6 cellular contexts compared by ENCODE assay signal in genomic region chr4:75122424-75123014, GRCh38.
"Had no signal": no experiment of that assay in that cellular context is flagged by ENCODE, and none has a peak within 500 bp of the region (broad histone marks: within the 10 kb centered on the region; RNA-seq: fewer than 3 reads in every experiment).

No MANE protein-coding gene starts in this region.

- H3K36me3 ChIP-seq: HAP-1 had no signal

- H3K4me3 ChIP-seq: GM23248, HAP-1 had no signal

- ATAC-seq: HCT116 had no signal

- H3K9me3 ChIP-seq: HAP-1 had no signal

- H3K27ac ChIP-seq: GM23248 had no signal

- H3K4me1 ChIP-seq: HAP-1 had no signal

- DNase-seq: GM23248, GOT3, H7, IMR-90 had no signal
